8 cellular contexts compared by ENCODE assay signal in genomic region chr9:127905788-127906191, GRCh38. TPM values are rescaled to one million over a fixed set of nuclear protein-coding genes. Genes with fewer than 3 reads are reported as not detected.
DNase-seq lines count a peak whose midpoint lies in the region; ATAC-seq and TF ChIP-seq lines count a peak whose summit lies in the region.

No MANE protein-coding gene starts in this region.

- peak overlapping the region; percentile 72 to 95 for H3K27ac ChIP-seq in coronary artery
- H3K27ac ChIP-seq in spleen = peak overlapping the region; percentile 78 to 94 (median 91)

- DNase-seq in GM12865 (ENCODE audit: low read depth) (peak; percentile 75), coronary artery (ENCODE audit: low spot score) (no peak), spleen (peak; percentile 90), SW480 (ENCODE audit: low spot score) (no peak), superior temporal gyrus (ENCODE audit: extremely low spot score) (no peak)
- peak; percentile 88 for DNase-seq in activated CD4-positive, alpha-beta T cell treated with anti-CD3 and anti-CD28 coated beads, Interleukin-2, amount 10 ng/mL, durations not matched to agents 24 days and 14 days

- no peaks in the 10 kb centered on the region for H3K27me3 ChIP-seq in spleen (replicated peaks in 1 of 7)

- H3K36me3 ChIP-seq in spleen = peaks cover 0 to 37% (median 29%) of the 10 kb centered on the region in 6 donors

- intact Hi-C loops in activated CD4-positive, alpha-beta T cell treated with anti-CD3 and anti-CD28 coated beads, Interleukin-2, amount 10 ng/mL, durations not matched to agents 24 days and 14 days (cut with micrococcal nuclease) = loop anchor here (1.0 to 2.0 kb wide), 2 partner anchors 12 to 123 kb away; partner anchors contain the start of gene ST6GALNAC4
- intact Hi-C loops in spleen (cut with DNase I; ENCODE audit: low total_unique reads) = no loop called here

- TF ChIP-seq CTCF in GM12865 (IDR thresholded peaks at IDR 0.05; ENCODE audit: insufficient read depth, low read depth, low read length, missing control alignments) (no peak), coronary artery (IDR thresholded peaks at IDR 0.05) (no peak), spleen (IDR thresholded peaks at IDR 0.05 in 8 of 11, conservative IDR thresholded peaks at IDR 0.05 in 3 of 11) (no peak)

- no peak for TF ChIP-seq POLR2A in spleen (IDR thresholded peaks at IDR 0.05)

- H3K9me3 ChIP-seq in spleen = no peaks in the 10 kb centered on the region

- no peaks in the 10 kb centered on the region for H3K27me3 Mint-ChIP-seq in activated CD4-positive, alpha-beta T cell treated with anti-CD3 and anti-CD28 coated beads, Interleukin-2, amount 10 ng/mL, durations not matched to agents 24 days and 14 days

- H3K4me3 ChIP-seq in GM12865 (ENCODE audit: low read depth, low read length) (peak overlapping the region; percentile 64), coronary artery (no peak overlapping the region), spleen (peak overlapping the region in 6 of 8 donors; percentile 16 to 65 (median 32))

- H3K27ac Mint-ChIP-seq in activated CD4-positive, alpha-beta T cell treated with anti-CD3 and anti-CD28 coated beads, Interleukin-2, amount 10 ng/mL, durations not matched to agents 24 days and 14 days = peak overlapping the region; percentile 99

- peaks cover 58 to 92% (median 76%) of the 10 kb centered on the region in 6 donors for H3K4me1 ChIP-seq in spleen

- peaks cover 6% of the 10 kb centered on the region for H3K36me3 Mint-ChIP-seq in activated CD4-positive, alpha-beta T cell treated with anti-CD3 and anti-CD28 coated beads, Interleukin-2, amount 10 ng/mL, durations not matched to agents 24 days and 14 days (ENCODE audit: low read depth)

- peaks cover 45% of the 10 kb centered on the region for H3K4me1 Mint-ChIP-seq in activated CD4-positive, alpha-beta T cell treated with anti-CD3 and anti-CD28 coated beads, Interleukin-2, amount 10 ng/mL, durations not matched to agents 24 days and 14 days

- peak overlapping the region; percentile 88 for H3K4me3 Mint-ChIP-seq in activated CD4-positive, alpha-beta T cell treated with anti-CD3 and anti-CD28 coated beads, Interleukin-2, amount 10 ng/mL, durations not matched to agents 24 days and 14 days

- H3K9me3 Mint-ChIP-seq in activated CD4-positive, alpha-beta T cell treated with anti-CD3 and anti-CD28 coated beads, Interleukin-2, amount 10 ng/mL, durations not matched to agents 24 days and 14 days = no peaks in the 10 kb centered on the region

- ATAC-seq in HG03139 (IDR thresholded peaks at IDR 0.05; ENCODE audit: unreplicated experiment) (no peak), HG03196 (IDR thresholded peaks at IDR 0.05; ENCODE audit: unreplicated experiment) (no peak)

- 39 to 60% (median 47%) methylated on average over 12 of the region's 12 CpGs for WGBS in spleen, 5 donors

RNA-seq across cellular contexts. Expression of gene ST6GALNAC6, which starts 6.4 kb away (rescaled TPM):
- total RNA-seq in activated CD4-positive, alpha-beta T cell treated with anti-CD3 and anti-CD28 coated beads, Interleukin-2, amount 10 ng/mL, durations not matched to agents 24 days and 14 days = 53.3 and 61.2 TPM in 2 replicates
- total RNA-seq in spleen = 100 to 1,000 TPM in 1 of 7 donors, 10 to 100 TPM in 6; 62.5 to 118 (median 75.9) TPM
- 10 to 100 TPM; 29.0 to 68.0 (median 31.7) TPM for polyA plus RNA-seq in spleen

RNA-seq across cellular contexts. Expression of gene ST6GALNAC4, which starts 11.1 kb away (rescaled TPM):
- 28.0 and 28.3 TPM in 2 replicates for total RNA-seq in activated CD4-positive, alpha-beta T cell treated with anti-CD3 and anti-CD28 coated beads, Interleukin-2, amount 10 ng/mL, durations not matched to agents 24 days and 14 days
- total RNA-seq in spleen = 10 to 100 TPM; 48.6 to 92.8 (median 65.8) TPM
- 10 to 100 TPM; 16.0 to 36.7 (median 19.5) TPM for polyA plus RNA-seq in spleen

RNA-seq across cellular contexts. Expression of gene PIP5KL1, which starts 24.8 kb away (rescaled TPM):
- total RNA-seq in activated CD4-positive, alpha-beta T cell treated with anti-CD3 and anti-CD28 coated beads, Interleukin-2, amount 10 ng/mL, durations not matched to agents 24 days and 14 days = 0.89 and 0.90 TPM in 2 replicates
- total RNA-seq in spleen = 1 to 10 TPM in 2 of 7 donors, under 1 TPM in 3, not detected in 2; 0.46 to 3.6 (median 0.94) TPM
- polyA plus RNA-seq in spleen = under 1 TPM; 0.13 to 0.51 (median 0.42) TPM

RNA-seq across cellular contexts. Expression of gene AK1, which starts 28.3 kb away (rescaled TPM):
- 18.0 and 19.9 TPM in 2 replicates for total RNA-seq in activated CD4-positive, alpha-beta T cell treated with anti-CD3 and anti-CD28 coated beads, Interleukin-2, amount 10 ng/mL, durations not matched to agents 24 days and 14 days
- total RNA-seq in spleen = 10 to 100 TPM; 41.3 to 89.7 (median 59.7) TPM
- polyA plus RNA-seq in spleen = 10 to 100 TPM; 47.0 to 97.9 (median 82.7) TPM

RNA-seq across cellular contexts. Expression of gene DPM2, which starts 31.9 kb away (rescaled TPM):
- 62.7 and 65.1 TPM in 2 replicates for total RNA-seq in activated CD4-positive, alpha-beta T cell treated with anti-CD3 and anti-CD28 coated beads, Interleukin-2, amount 10 ng/mL, durations not matched to agents 24 days and 14 days
- total RNA-seq in spleen = 10 to 100 TPM; 19.5 to 31.3 (median 25.2) TPM
- 10 to 100 TPM; 23.6 to 33.8 (median 28.1) TPM for polyA plus RNA-seq in spleen

Comparison
In these comparisons a context has a peak if more than half of its experiments do, and no peak if none do; other contexts are left out.
1. DNase-seq: peak in GM12865 (single experiment), activated CD4-positive, alpha-beta T cell treated with anti-CD3 and anti-CD28 coated beads, Interleukin-2, amount 10 ng/mL, durations not matched to agents 24 days and 14 days (single experiment) and spleen (single experiment); none in coronary artery (single experiment), SW480 (single experiment) and superior temporal gyrus (single experiment).